8 cellular contexts compared by ENCODE assay signal in genomic region chr3:61251174-61251972, GRCh38. TPM values are rescaled to one million over a fixed set of nuclear protein-coding genes. Genes with fewer than 3 reads are reported as not detected.
A peak's percentile ranks its signal among the peaks of the same experiment; 100 is the strongest.
DNase-seq lines count a peak whose midpoint lies in the region; ATAC-seq, FAIRE-seq and TF ChIP-seq lines count a peak whose summit lies in the region.

Gene FHIT (minus strand): TSS chr3:61251452.

- peak; percentile 10; the same call in 1 of the 2 replicates for TF ChIP-seq POLR2A in H54 (IDR thresholded peaks at IDR 0.05; ENCODE audit: low read depth, low read length)

- peak; percentile 98 for ATAC-seq in stimulated activated naive CD8-positive, alpha-beta T cell treated with anti-CD3 and anti-CD28 coated beads, Interleukin-15, Interleukin-2, amounts not matched to agents 100 U/mL and 50 U/mL, for 24 hours

- no peaks in the 10 kb centered on the region for H3K9me3 Mint-ChIP-seq in nephron

- no peaks in the 10 kb centered on the region for H3K36me3 Mint-ChIP-seq in nephron (ENCODE audit: low read depth)

- DNase-seq in G401 (ENCODE audit: low spot score): peak; percentile 97
- DNase-seq in H54 (ENCODE audit: insufficient read length, low spot score): peak; percentile 87
- peak; percentile 94 for DNase-seq in LoVo (ENCODE audit: low spot score)
- peak; percentile 91 for DNase-seq in SHP77 treated with DMSO at 0.1 percent for 48 hours (lab: John Stamatoyannopoulos, UW)
- peak; percentile 97 for DNase-seq in activated effector memory CD4-positive, alpha-beta T cell treated with anti-CD3 and anti-CD28 coated beads, Interleukin-2, amount 50 U/mL, for 16 hours
- DNase-seq in fibroblast of the conjunctiva (ENCODE audit: low read depth): peak; percentile 91
- peak; percentile 92 for DNase-seq in stimulated activated naive CD8-positive, alpha-beta T cell treated with anti-CD3 and anti-CD28 coated beads, Interleukin-15, Interleukin-2, amounts not matched to agents 100 U/mL and 50 U/mL, for 24 hours

- peak within 1 kb of the TSS; percentile 93 to 98 (median 96) for H3K27ac Mint-ChIP-seq in nephron

- peak within 1 kb of the TSS; percentile 77 to 93 (median 89) for H3K4me3 Mint-ChIP-seq in nephron

- peaks cover 1% of the 10 kb centered on the region for H3K27me3 Mint-ChIP-seq in nephron (ENCODE audit: low read depth)

- FAIRE-seq in H54 (lab: Jason Lieb, UNC): peak; percentile 98

- no peak for TF ChIP-seq CTCF in nephron (IDR thresholded peaks at IDR 0.05; ENCODE audit: unreplicated experiment in 3 of 3)

- in situ Hi-C loops in G401 (cut with HindIII; ENCODE audit: low sequenced_read_pairs): no loop called here

- H3K4me1 Mint-ChIP-seq in nephron: peaks cover 34% of the 10 kb centered on the region

RNA-seq across cellular contexts. Expression of gene FHIT, which starts in this region (rescaled TPM):
- total RNA-seq in G401 (2014; rRNA removed; shearing (Covaris generic)): 7.8 and 13.8 TPM in 2 replicates

Comparison
In these comparisons a context has a peak if more than half of its experiments do, and no peak if none do; other contexts are left out.
1. Peak in every context shown above with its lines: DNase-seq and ATAC-seq.